ENCODE assay signal across 30 cellular contexts in genomic region chr10:122239578-122240257, GRCh38. TPM values are rescaled to one million over a fixed set of nuclear protein-coding genes. Genes with fewer than 3 reads are reported as not detected.
DNase-seq lines count a peak whose midpoint lies in the region; ATAC-seq and TF ChIP-seq lines count a peak whose summit lies in the region.
"Had no signal": no experiment of that assay in that cellular context is flagged by ENCODE, and none has a peak within 500 bp of the region (broad histone marks: within the 10 kb centered on the region; RNA-seq: fewer than 3 reads in every experiment).

No MANE protein-coding gene starts in this region.

- peaks cover 23% of the 10 kb centered on the region for H3K27me3 Mint-ChIP-seq in glutamatergic neuron (ENCODE audit: unreplicated experiment)
- H3K27me3 Mint-ChIP-seq: activated B cell treated with CpG ODN at 0.5 μM for 24 hours; activated naive CD4-positive, alpha-beta T cell treated with anti-CD3 and anti-CD28 coated beads, Interleukin-2, amount 50 U/mL, for 24 hours; brain; CD4-positive, CD25-positive, alpha-beta regulatory T cell; dendritic cell treated with granulocyte-macrophage colony-stimulating factor and Interleukin-4, amounts not matched to agents 40 ng/mL and 50 ng/mL, for 4 days had no signal

- ATAC-seq in HG02981 (IDR thresholded peaks at IDR 0.05; ENCODE audit: unreplicated experiment): no peak
- ATAC-seq in HG03159 (IDR thresholded peaks at IDR 0.05; ENCODE audit: unreplicated experiment): no peak
- no peak for ATAC-seq in GM21717 (IDR thresholded peaks at IDR 0.05; ENCODE audit: unreplicated experiment)

- peaks cover 13% of the 10 kb centered on the region for H3K36me3 Mint-ChIP-seq in glutamatergic neuron (ENCODE audit: unreplicated experiment)
- H3K36me3 Mint-ChIP-seq: activated naive CD4-positive, alpha-beta T cell treated with anti-CD3 and anti-CD28 coated beads, Interleukin-2, amount 50 U/mL, for 24 hours; CD4-positive, CD25-positive, alpha-beta regulatory T cell had no signal

- H3K4me3 Mint-ChIP-seq in glutamatergic neuron (ENCODE audit: unreplicated experiment): no peak overlapping the region
- H3K4me3 Mint-ChIP-seq: activated B cell treated with CpG ODN at 0.5 μM for 24 hours; activated CD4-positive, alpha-beta memory T cell treated with anti-CD3 and anti-CD28 coated beads, Interleukin-2, amount 10 ng/mL, durations not matched to agents 7 days and 5 days; activated naive CD4-positive, alpha-beta T cell treated with anti-CD3 and anti-CD28 coated beads, Interleukin-2, amount 50 U/mL, for 24 hours; brain; CD4-positive, CD25-positive, alpha-beta regulatory T cell; dendritic cell treated with granulocyte-macrophage colony-stimulating factor and Interleukin-4, amounts not matched to agents 40 ng/mL and 50 ng/mL, for 4 days; mesothelial cell of epicardium; neural crest cell had no signal

- in situ Hi-C loops in astrocyte of the spinal cord (cut with HindIII; ENCODE audit: low sequenced_read_pairs): no loop called here

- peak overlapping the region; percentile 30 for H3K27ac Mint-ChIP-seq in glutamatergic neuron (ENCODE audit: unreplicated experiment)
- H3K27ac Mint-ChIP-seq: activated B cell treated with CpG ODN at 0.5 μM for 24 hours; activated CD4-positive, alpha-beta memory T cell treated with anti-CD3 and anti-CD28 coated beads, Interleukin-2, amount 10 ng/mL, durations not matched to agents 7 days and 5 days; activated naive CD4-positive, alpha-beta T cell treated with anti-CD3 and anti-CD28 coated beads, Interleukin-2, amount 50 U/mL, for 24 hours; brain; CD4-positive, CD25-positive, alpha-beta regulatory T cell; dendritic cell treated with granulocyte-macrophage colony-stimulating factor and Interleukin-4, amounts not matched to agents 40 ng/mL and 50 ng/mL, for 4 days; mesothelial cell of epicardium had no signal

- H3K4me3 ChIP-seq in astrocyte of the spinal cord (ENCODE audit: low read depth, low read length): no peak overlapping the region

- H3K4me1 Mint-ChIP-seq in glutamatergic neuron (ENCODE audit: low read depth, unreplicated experiment): peaks cover 22% of the 10 kb centered on the region
- H3K4me1 Mint-ChIP-seq: activated B cell treated with CpG ODN at 0.5 μM for 24 hours; activated CD4-positive, alpha-beta memory T cell treated with anti-CD3 and anti-CD28 coated beads, Interleukin-2, amount 10 ng/mL, durations not matched to agents 7 days and 5 days; activated naive CD4-positive, alpha-beta T cell treated with anti-CD3 and anti-CD28 coated beads, Interleukin-2, amount 50 U/mL, for 24 hours; CD4-positive, CD25-positive, alpha-beta regulatory T cell had no signal

- no peak for TF ChIP-seq CTCF in astrocyte of the spinal cord (IDR thresholded peaks at IDR 0.05; ENCODE audit: low read depth, low read length)
- no peak for TF ChIP-seq CTCF in glutamatergic neuron (IDR thresholded peaks at IDR 0.05; ENCODE audit: partially characterized antibody, unreplicated experiment)

- H3K9me3 Mint-ChIP-seq in glutamatergic neuron (ENCODE audit: unreplicated experiment): peaks cover 31% of the 10 kb centered on the region
- H3K9me3 Mint-ChIP-seq: activated B cell treated with CpG ODN at 0.5 μM for 24 hours; activated CD4-positive, alpha-beta memory T cell treated with anti-CD3 and anti-CD28 coated beads, Interleukin-2, amount 10 ng/mL, durations not matched to agents 7 days and 5 days; activated naive CD4-positive, alpha-beta T cell treated with anti-CD3 and anti-CD28 coated beads, Interleukin-2, amount 50 U/mL, for 24 hours; brain; CD4-positive, CD25-positive, alpha-beta regulatory T cell; dendritic cell treated with granulocyte-macrophage colony-stimulating factor and Interleukin-4, amounts not matched to agents 40 ng/mL and 50 ng/mL, for 4 days; mesothelial cell of epicardium; neural crest cell had no signal

- DNase-seq in NCI-H2171 treated with DMSO at 0.1 percent for 48 hours (lab: John Stamatoyannopoulos, UW): peak; percentile 6
- DNase-seq in NCI-H2171 (lab: John Stamatoyannopoulos, UW): no peak
- peak; percentile 19 for DNase-seq in astrocyte of the spinal cord (ENCODE audit: low read depth, low spot score)
- no peak for DNase-seq in glutamatergic neuron
- DNase-seq in stromal cell of bone marrow (ENCODE audit: low read depth): peak; percentile 77
- DNase-seq: 8988T; activated B cell treated with CpG ODN at 0.5 μM for 24 hours; activated CD4-positive, alpha-beta memory T cell treated with anti-CD3 and anti-CD28 coated beads, Interleukin-2, amount 10 ng/mL, durations not matched to agents 7 days and 5 days; activated T-cell treated with anti-CD3 and anti-CD28 coated beads, Interleukin-2, amount 50 U/mL, for 1 hour; CD4-positive, CD25-positive, alpha-beta regulatory T cell; DMS79; H7; KBM-7; kidney glomerular epithelial cell; MV-4-11; NCI-H2029 treated with DMSO at 0.1 percent for 48 hours; NCI-H526; retina; SIG-M5; stimulated activated naive CD4-positive, alpha-beta T cell; trophoblast cell had no signal

RNA-seq across cellular contexts. Expression of gene BTBD16, which starts 31.4 kb away (rescaled TPM):
- total RNA-seq in glutamatergic neuron (ENCODE audit: unreplicated experiment): 0.98 TPM
- total RNA-seq: activated B cell treated with CpG ODN at 0.5 μM for 24 hours; activated CD4-positive, alpha-beta memory T cell treated with anti-CD3 and anti-CD28 coated beads, Interleukin-2, amount 10 ng/mL, durations not matched to agents 7 days and 5 days; CD4-positive, CD25-positive, alpha-beta regulatory T cell; mesothelial cell of epicardium; neural crest cell; T-helper 2 cell treated with Interferon-gamma antibody and Interleukin-4, amounts not matched to agents 100 ng/mL and 5 ng/mL, for 36 hours had no signal

Comparison
In these comparisons a context has a peak if more than half of its experiments do, and no peak if none do; other contexts are left out.
1. DNase-seq: peak in NCI-H2171 treated with DMSO at 0.1 percent for 48 hours (single experiment), astrocyte of the spinal cord (single experiment) and stromal cell of bone marrow (single experiment); none in NCI-H2171 (single experiment) and glutamatergic neuron (single experiment).